Comparison of ENCODE assay signal across 17 cellular contexts in the genomic region with DNA sequence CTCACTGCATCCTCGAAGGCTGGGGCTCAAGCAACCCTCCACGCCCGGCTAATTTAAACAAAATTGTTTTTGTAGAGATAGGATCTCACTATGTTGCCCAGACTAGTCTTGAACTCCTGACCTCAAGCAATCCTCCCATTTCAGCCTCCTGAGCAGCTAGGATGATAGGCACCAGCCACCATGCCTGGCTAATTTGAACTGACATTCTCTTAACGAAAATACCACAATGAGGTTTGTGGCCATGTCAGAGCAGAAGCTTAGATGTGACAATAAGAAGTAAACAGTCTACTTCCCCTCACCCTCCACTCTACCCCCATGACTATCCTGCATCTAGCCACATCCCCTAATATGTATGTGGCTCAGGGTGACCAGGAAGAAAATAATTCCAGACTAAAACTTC.
"Had no signal": no experiment of that assay in that cellular context is flagged by ENCODE, and none has a peak within 500 bp of the region (broad histone marks: within the 10 kb centered on the region; RNA-seq: fewer than 3 reads in every experiment).

No MANE protein-coding gene starts in this region.

- H3K4me3 Mint-ChIP-seq: activated CD4-positive, alpha-beta T cell treated with anti-CD3 and anti-CD28 coated beads, Interleukin-2, amount 10 ng/mL, durations not matched to agents 24 days and 14 days; activated naive CD4-positive, alpha-beta T cell treated with anti-CD3 and anti-CD28 coated beads, Interleukin-2, amount 50 U/mL, for 24 hours; dendritic cell treated with granulocyte-macrophage colony-stimulating factor and Interleukin-4, amounts not matched to agents 40 ng/mL and 50 ng/mL, for 4 days; neural crest cell; T-helper 2 cell treated with Interferon-gamma antibody and Interleukin-4, amounts not matched to agents 5 μg/mL and 100 μg/mL, for 36 hours had no signal

- H3K36me3 Mint-ChIP-seq: activated naive CD4-positive, alpha-beta T cell treated with anti-CD3 and anti-CD28 coated beads, Interleukin-2, amount 50 U/mL, for 24 hours had no signal

- H3K27me3 Mint-ChIP-seq: activated CD4-positive, alpha-beta T cell treated with anti-CD3 and anti-CD28 coated beads, Interleukin-2, amount 10 ng/mL, durations not matched to agents 24 days and 14 days; activated naive CD4-positive, alpha-beta T cell treated with anti-CD3 and anti-CD28 coated beads, Interleukin-2, amount 50 U/mL, for 24 hours; dendritic cell treated with granulocyte-macrophage colony-stimulating factor and Interleukin-4, amounts not matched to agents 40 ng/mL and 50 ng/mL, for 4 days had no signal

- H3K9me3 Mint-ChIP-seq: activated CD4-positive, alpha-beta T cell treated with anti-CD3 and anti-CD28 coated beads, Interleukin-2, amount 10 ng/mL, durations not matched to agents 24 days and 14 days; activated naive CD4-positive, alpha-beta T cell treated with anti-CD3 and anti-CD28 coated beads, Interleukin-2, amount 50 U/mL, for 24 hours; dendritic cell treated with granulocyte-macrophage colony-stimulating factor and Interleukin-4, amounts not matched to agents 40 ng/mL and 50 ng/mL, for 4 days; T-helper 2 cell treated with Interferon-gamma antibody and Interleukin-4, amounts not matched to agents 5 μg/mL and 100 μg/mL, for 36 hours had no signal

- H3K4me1 Mint-ChIP-seq: activated CD4-positive, alpha-beta T cell treated with anti-CD3 and anti-CD28 coated beads, Interleukin-2, amount 10 ng/mL, durations not matched to agents 24 days and 14 days; activated naive CD4-positive, alpha-beta T cell treated with anti-CD3 and anti-CD28 coated beads, Interleukin-2, amount 50 U/mL, for 24 hours had no signal

- ATAC-seq: esophagus mucosa, gastrocnemius medialis, left lobe of liver, upper lobe of right lung had no signal

- DNase-seq: activated CD4-positive, alpha-beta T cell treated with anti-CD3 and anti-CD28 coated beads, Interleukin-2, amount 10 ng/mL, durations not matched to agents 24 days and 14 days; activated CD8-positive, alpha-beta memory T cell treated with anti-CD3 and anti-CD28 coated beads for 24 hours; activated CD8-positive, alpha-beta memory T cell treated with anti-CD3 and anti-CD28 coated beads, Interleukin-2, amount 50 U/mL, for 48 hours; activated gamma-delta T cell; effector CD8-positive, alpha-beta T cell; gastrocnemius medialis; head of caudate nucleus; midbrain; retina; stimulated activated naive CD4-positive, alpha-beta T cell; upper lobe of right lung had no signal

- H3K27ac Mint-ChIP-seq: activated CD4-positive, alpha-beta T cell treated with anti-CD3 and anti-CD28 coated beads, Interleukin-2, amount 10 ng/mL, durations not matched to agents 24 days and 14 days; activated naive CD4-positive, alpha-beta T cell treated with anti-CD3 and anti-CD28 coated beads, Interleukin-2, amount 50 U/mL, for 24 hours; dendritic cell treated with granulocyte-macrophage colony-stimulating factor and Interleukin-4, amounts not matched to agents 40 ng/mL and 50 ng/mL, for 4 days; T-helper 2 cell treated with Interferon-gamma antibody and Interleukin-4, amounts not matched to agents 5 μg/mL and 100 μg/mL, for 36 hours had no signal
